Comparison of ENCODE assay signal across 8 cellular contexts in genomic region chr21:16330340-16331319, GRCh38.
DNase-seq lines count a peak whose midpoint lies in the region; ATAC-seq and TF ChIP-seq lines count a peak whose summit lies in the region.

No MANE protein-coding gene starts in this region.

- no peak overlapping the region for H3K27ac ChIP-seq in OCI-LY3 (ENCODE audit: low read length)
- no peak overlapping the region for H3K27ac ChIP-seq in lower lobe of right lung
- H3K27ac ChIP-seq in vagina: peak overlapping the region; percentile 78

- H3K79me2 ChIP-seq in OCI-LY3 (ENCODE audit: low read length): no peaks in the 10 kb centered on the region

- H4K20me1 ChIP-seq in OCI-LY3 (ENCODE audit: insufficient read depth, low read length): no peaks in the 10 kb centered on the region

- H3K4me2 ChIP-seq in OCI-LY3 (ENCODE audit: low read length): peak overlapping the region; percentile 43

- peak; percentile 69 for TF ChIP-seq CTCF in OCI-LY3 (IDR thresholded peaks at IDR 0.05; ENCODE audit: low read depth, low read length)
- TF ChIP-seq CTCF in lower lobe of right lung (IDR thresholded peaks at IDR 0.05): peak; percentile 71
- peak; percentile 34 to 67 (median 58) for TF ChIP-seq CTCF in vagina (IDR thresholded peaks at IDR 0.05)

- H3K27me3 ChIP-seq in OCI-LY3 (ENCODE audit: low read depth, low read length) (no peaks in the 10 kb centered on the region), lower lobe of right lung (ENCODE audit: low read depth) (no peaks in the 10 kb centered on the region), vagina (no peaks in the 10 kb centered on the region)

- H3K36me3 ChIP-seq in OCI-LY3 (replicated peaks; ENCODE audit: low read depth, low read length) (no peaks in the 10 kb centered on the region), lower lobe of right lung (no peaks in the 10 kb centered on the region), vagina (no peaks in the 10 kb centered on the region)

- H3K4me1 ChIP-seq in OCI-LY3 (ENCODE audit: low read length) (peaks cover 8% of the 10 kb centered on the region), lower lobe of right lung (no peaks in the 10 kb centered on the region), vagina (peaks cover 10% of the 10 kb centered on the region)

- peak overlapping the region; percentile 54; the same call in 1 of the 2 replicates for H2AFZ ChIP-seq in OCI-LY3 (ENCODE audit: low read depth, low read length)

- TF ChIP-seq POLR2A in vagina (IDR thresholded peaks at IDR 0.05): no peak

- DNase-seq in NK-92 treated with Interleukin-12 subunit alpha and Interleukin-12 subunit beta, amount 100 ng/mL, for 24 hours (lab: John Stamatoyannopoulos, UW): peak; percentile 0
- DNase-seq in NK-92 (lab: John Stamatoyannopoulos, UW; ENCODE audit: unreplicated experiment) (no peak), dermis blood vessel endothelial cell (peak; percentile 88), lower lobe of right lung (no peak), vagina (ENCODE audit: extremely low spot score in 2 of 2) (no peak)
- DNase-seq in Jurkat, Clone E6-1 (ENCODE audit: low read depth, low spot score): peak; percentile 54

- no peak overlapping the region for H3K4me3 ChIP-seq in Jurkat, Clone E6-1 (ENCODE audit: low read length)
- H3K4me3 ChIP-seq in OCI-LY3 (ENCODE audit: low read length): no peak overlapping the region
- H3K4me3 ChIP-seq in lower lobe of right lung: no peak overlapping the region
- peak overlapping the region in 1 of 2 donors; percentile 2 for H3K4me3 ChIP-seq in vagina

- peak; percentile 69 for ATAC-seq in GM21717 (IDR thresholded peaks at IDR 0.05; ENCODE audit: unreplicated experiment)
- ATAC-seq in lower lobe of right lung: peak; percentile 78 to 95

- intact Hi-C loops in lower lobe of right lung (cut with DNase I): loop anchor here (5.0 kb wide), 1 partner anchor 248 kb away; no protein-coding TSS in a partner anchor
- intact Hi-C loops in vagina (cut with DNase I): loop anchor here (5.0 kb wide), 1 partner anchor 698 kb away; no protein-coding TSS in a partner anchor

- no peak overlapping the region for H3K9ac ChIP-seq in OCI-LY3 (ENCODE audit: low read length)

- H3K9me3 ChIP-seq in OCI-LY3 (ENCODE audit: insufficient read depth, low read length) (no peaks in the 10 kb centered on the region), lower lobe of right lung (no peaks in the 10 kb centered on the region), vagina (no peaks in the 10 kb centered on the region)

Comparison
In these comparisons a context has a peak if more than half of its experiments do, and no peak if none do; other contexts are left out.
1. DNase-seq: peak in NK-92 treated with Interleukin-12 subunit alpha and Interleukin-12 subunit beta, amount 100 ng/mL, for 24 hours (single experiment), Jurkat, Clone E6-1 (single experiment) and dermis blood vessel endothelial cell (single experiment); none in NK-92 (single experiment), lower lobe of right lung (single experiment) and vagina (0 of 2).
2. Peak in every context shown above with its lines, with median percentiles within 50 percentile points of each other: CTCF ChIP-seq.